ENCODE assay signal across 1 cellular context in genomic region chr10:24722676-24723385, GRCh38.
TF ChIP-seq lines count a peak whose summit lies in the region.

No MANE protein-coding gene starts in this region.

TF ChIP-seq in GM23338, 12 proteins besides CTCF, POLR2A, EP300 and RAD21 (continued from another document):
- TF ChIP-seq ZNF462 (CRISPR knock-in tag; IDR thresholded peaks at IDR 0.05) (no peak), ZNF331 (CRISPR knock-in tag; IDR thresholded peaks at IDR 0.05; ENCODE audit: low read depth) (no peak), EZH2 (IDR thresholded peaks at IDR 0.05; ENCODE audit: low read depth, unreplicated experiment) (no peak), NANOG (IDR thresholded peaks at IDR 0.05; ENCODE audit: borderline replicate concordance) (no peak), STAT1 (IDR thresholded peaks at IDR 0.05; ENCODE audit: unreplicated experiment) (no peak), JUNB (IDR thresholded peaks at IDR 0.05; ENCODE audit: unreplicated experiment) (no peak), ZNF114 (CRISPR knock-in tag; IDR thresholded peaks at IDR 0.05) (no peak), CREB1 (CRISPR knock-in tag; IDR thresholded peaks at IDR 0.05; ENCODE audit: low read depth) (no peak), POLR2AphosphoS5 (IDR thresholded peaks at IDR 0.05; ENCODE audit: low read depth) (no peak), EZH2phosphoT487 (IDR thresholded peaks at IDR 0.05; ENCODE audit: unreplicated experiment) (no peak)
TF ChIP-seq in GM23338: peak in this region for 0.
